ENCODE assay signal across 9 cellular contexts in the genomic region with DNA sequence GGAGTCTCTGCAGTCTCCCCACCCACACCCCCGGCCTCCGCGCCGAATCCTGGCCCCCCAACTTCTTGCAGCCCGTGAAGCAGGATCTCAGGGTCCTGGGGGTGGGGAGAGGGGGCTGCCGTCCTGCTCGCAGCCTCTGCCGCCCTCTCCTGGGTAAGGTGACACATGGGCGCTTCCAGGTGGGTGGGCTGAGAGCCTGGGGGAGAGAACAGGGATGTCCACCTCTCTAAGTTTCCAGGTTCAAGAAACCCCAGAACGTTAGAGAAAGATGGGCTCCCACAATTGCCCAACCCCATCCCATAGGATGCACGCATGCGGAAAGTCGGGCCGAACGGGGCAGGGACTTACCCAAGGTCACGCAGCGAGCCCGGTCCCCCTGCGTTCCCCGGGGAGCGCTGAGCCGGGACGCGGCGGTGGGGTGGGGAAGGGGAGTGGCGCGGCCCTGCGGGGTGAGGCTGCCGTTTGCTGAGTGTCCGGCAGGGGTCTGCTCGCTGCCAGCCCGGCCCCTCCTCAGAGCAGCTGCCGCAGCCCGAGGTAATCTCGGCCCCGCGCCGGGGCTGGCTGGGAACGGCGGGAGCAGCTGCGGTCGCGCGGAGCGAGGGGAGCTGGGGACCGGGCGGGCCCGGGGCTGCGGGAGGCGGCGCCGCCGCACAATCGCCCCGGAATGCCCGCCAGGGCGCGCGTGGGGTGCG. TPM values are rescaled to one million over a fixed set of nuclear protein-coding genes. Genes with fewer than 3 reads are reported as not detected.
DNase-seq lines count a peak whose midpoint lies in the region; ATAC-seq, FAIRE-seq and TF ChIP-seq lines count a peak whose summit lies in the region.
"Had no signal": no experiment of that assay in that cellular context is flagged by ENCODE, and none has a peak within 500 bp of the region (broad histone marks: within the 10 kb centered on the region; RNA-seq: fewer than 3 reads in every experiment).

No MANE protein-coding gene starts in this region.

- H3K4me1 Mint-ChIP-seq in activated T-helper 17 cell treated with anti-CD3 and anti-CD28 coated beads, Interleukin-2, amount 50 U/mL, for 72 hours, result peaks cover 12% of the 10 kb centered on the region

- peak overlapping the region; percentile 73 for H3K9ac ChIP-seq in HUES64 (ENCODE audit: low read depth, low read length)

- H3K27me3 ChIP-seq in HUES64 (ENCODE audit: insufficient read depth, low read length), result no peaks in the 10 kb centered on the region
- no peaks in the 10 kb centered on the region for H3K27me3 ChIP-seq in neuron (ENCODE audit: insufficient read depth, low read length)

- WGBS in HUES64, result under 1% methylated on average over 60 of the region's 60 CpGs
- under 1% methylated on average over 60 of the region's 60 CpGs for WGBS in urinary bladder

- no peaks in the 10 kb centered on the region for H3K9me3 Mint-ChIP-seq in activated T-helper 17 cell treated with anti-CD3 and anti-CD28 coated beads, Interleukin-2, amount 50 U/mL, for 72 hours

- peaks cover 18% of the 10 kb centered on the region for H3K36me3 Mint-ChIP-seq in activated T-helper 17 cell treated with anti-CD3 and anti-CD28 coated beads, Interleukin-2, amount 50 U/mL, for 72 hours (ENCODE audit: low read depth)

- peak overlapping the region; percentile 91 for H3K27ac Mint-ChIP-seq in activated T-helper 17 cell treated with anti-CD3 and anti-CD28 coated beads, Interleukin-2, amount 50 U/mL, for 72 hours

- H3K4me3 Mint-ChIP-seq in activated T-helper 17 cell treated with anti-CD3 and anti-CD28 coated beads, Interleukin-2, amount 50 U/mL, for 72 hours, result peak overlapping the region; percentile 90

- DNase-seq in RCC 7860 (ENCODE audit: low spot score), result peak; percentile 28
- DNase-seq in fibroblast of the aortic adventitia (ENCODE audit: low read depth), result peak; percentile 52

- no peak for FAIRE-seq in RCC 7860 (lab: Jason Lieb, UNC)
- FAIRE-seq: TTC549 had no signal

- no peaks in the 10 kb centered on the region for H3K36me3 ChIP-seq in HUES64 (ENCODE audit: insufficient read depth, low read length)
- H3K36me3 ChIP-seq in neuron (ENCODE audit: insufficient read depth, low read length), result peaks cover 3% of the 10 kb centered on the region
- peaks cover 2% of the 10 kb centered on the region for H3K36me3 ChIP-seq in urinary bladder (ENCODE audit: insufficient read depth)

- H3K4me1 ChIP-seq in HUES64 (ENCODE audit: insufficient read depth, low read length), result peaks cover 26% of the 10 kb centered on the region
- peaks cover 12% of the 10 kb centered on the region for H3K4me1 ChIP-seq in neuron (ENCODE audit: insufficient read depth, low read length)
- no peaks in the 10 kb centered on the region for H3K4me1 ChIP-seq in urinary bladder (ENCODE audit: insufficient read depth)

- peak; percentile 74 for ATAC-seq in GM19397 (IDR thresholded peaks at IDR 0.05; ENCODE audit: unreplicated experiment)
- ATAC-seq in activated T-helper 17 cell treated with anti-CD3 and anti-CD28 coated beads, Interleukin-2, amount 50 U/mL, for 72 hours (replicated peaks), result peak; percentile 72

- peak overlapping the region; percentile 86 for H3K27ac ChIP-seq in C4-2B
- H3K27ac ChIP-seq in HUES64 (ENCODE audit: low read depth, low read length), result peak overlapping the region; percentile 83; the same call in 1 of the 2 replicates
- peak overlapping the region; percentile 58 for H3K27ac ChIP-seq in urinary bladder (ENCODE audit: low read depth)

- TF ChIP-seq CTCF in C4-2B (conservative IDR thresholded peaks at IDR 0.05), result peak; percentile 74
- TF ChIP-seq CTCF in fibroblast of the aortic adventitia (IDR thresholded peaks at IDR 0.05; ENCODE audit: insufficient read depth, low read length), result peak; percentile 52

- H3K9me3 ChIP-seq in HUES64 (ENCODE audit: insufficient read depth, low read depth, low read length) (no peaks in the 10 kb centered on the region), neuron (ENCODE audit: low read length) (no peaks in the 10 kb centered on the region)

- H3K27me3 Mint-ChIP-seq in activated T-helper 17 cell treated with anti-CD3 and anti-CD28 coated beads, Interleukin-2, amount 50 U/mL, for 72 hours, result no peaks in the 10 kb centered on the region

- H2AFZ ChIP-seq in neuron (ENCODE audit: low read depth, low read length), result peak overlapping the region; percentile 87

- H3K4me3 ChIP-seq in HUES64 (ENCODE audit: low read length), result peak overlapping the region; percentile 72
- peak overlapping the region; percentile 93 for H3K4me3 ChIP-seq in fibroblast of the aortic adventitia (ENCODE audit: low read depth, low read length)
- H3K4me3 ChIP-seq in neuron (ENCODE audit: low read length), result peak overlapping the region; percentile 89
- peak overlapping the region; percentile 85 for H3K4me3 ChIP-seq in urinary bladder (ENCODE audit: low read depth, low read length)

RNA-seq across cellular contexts. Expression of a gene that starts 0.7 kb away (rescaled TPM):
- polyA plus RNA-seq in HUES64 (2013, experiment 1 of 2), result 82.8 TPM
- 78.6 TPM for polyA plus RNA-seq in HUES64 (2013, experiment 2 of 2)
- total RNA-seq in activated T-helper 17 cell treated with anti-CD3 and anti-CD28 coated beads, Interleukin-2, amount 50 U/mL, for 72 hours, result 100 to 1,000 TPM; 143 to 150 TPM
- total RNA-seq in fibroblast of the aortic adventitia (ENCODE audit: low replicate concordance) (43.2 and 164 TPM in 2 replicates), urinary bladder (94.3 TPM)
- polyA plus RNA-seq in urinary bladder, result 123 TPM

RNA-seq across cellular contexts. Expression of a gene that starts 11.0 kb away (rescaled TPM):
- polyA plus RNA-seq in HUES64 (2013, experiment 1 of 2), result not detected
- polyA plus RNA-seq in HUES64 (2013, experiment 2 of 2), result not detected
- not detected for total RNA-seq in activated T-helper 17 cell treated with anti-CD3 and anti-CD28 coated beads, Interleukin-2, amount 50 U/mL, for 72 hours
- total RNA-seq in fibroblast of the aortic adventitia (ENCODE audit: low replicate concordance) (not detected in 2 replicates), urinary bladder (not detected)
- not detected for polyA plus RNA-seq in urinary bladder

RNA-seq across cellular contexts. Expression of a gene that starts 46.7 kb away (rescaled TPM):
- polyA plus RNA-seq in HUES64 (2013, experiment 1 of 2), result 17.1 TPM
- polyA plus RNA-seq in HUES64 (2013, experiment 2 of 2), result 20.0 TPM
- 10 to 100 TPM; 28.9 to 30.8 TPM for total RNA-seq in activated T-helper 17 cell treated with anti-CD3 and anti-CD28 coated beads, Interleukin-2, amount 50 U/mL, for 72 hours
- total RNA-seq in fibroblast of the aortic adventitia (ENCODE audit: low replicate concordance) (10.4 and 24.3 TPM in 2 replicates), urinary bladder (16.2 TPM)
- polyA plus RNA-seq in urinary bladder, result 29.3 TPM

RNA-seq across cellular contexts. Expression of a gene that starts 58.9 kb away (rescaled TPM):
- polyA plus RNA-seq in HUES64 (2013, experiment 1 of 2), result 53.0 TPM
- polyA plus RNA-seq in HUES64 (2013, experiment 2 of 2), result 44.4 TPM
- total RNA-seq in activated T-helper 17 cell treated with anti-CD3 and anti-CD28 coated beads, Interleukin-2, amount 50 U/mL, for 72 hours, result 10 to 100 TPM; 61.7 to 87.7 TPM
- total RNA-seq in fibroblast of the aortic adventitia (ENCODE audit: low replicate concordance), result 24.2 and 34.7 TPM in 2 replicates
- total RNA-seq in urinary bladder, result 26.8 TPM
- 55.6 TPM for polyA plus RNA-seq in urinary bladder

RNA-seq across cellular contexts. Expression of a gene that starts 59.1 kb away (rescaled TPM):
- 815 TPM for polyA plus RNA-seq in HUES64 (2013, experiment 1 of 2)
- 790 TPM for polyA plus RNA-seq in HUES64 (2013, experiment 2 of 2)
- total RNA-seq in activated T-helper 17 cell treated with anti-CD3 and anti-CD28 coated beads, Interleukin-2, amount 50 U/mL, for 72 hours, result 100 to 1,000 TPM; 929 to 948 TPM
- total RNA-seq in fibroblast of the aortic adventitia (ENCODE audit: low replicate concordance), result 239 and 640 TPM in 2 replicates
- total RNA-seq in urinary bladder, result 177 TPM
- 1,282 TPM for polyA plus RNA-seq in urinary bladder

Comparison
In these comparisons a context has a peak if more than half of its experiments do, and no peak if none do; other contexts are left out.
1. Peak in every context shown above with its lines: DNase-seq, ATAC-seq, H3K4me3 ChIP-seq and H3K27ac ChIP-seq.